8 cellular contexts compared by ENCODE assay signal in genomic region chr3:52220380-52221026, GRCh38. TPM values are rescaled to one million over a fixed set of nuclear protein-coding genes. Genes with fewer than 3 reads are reported as not detected.
DNase-seq lines count a peak whose midpoint lies in the region; ATAC-seq and TF ChIP-seq lines count a peak whose summit lies in the region.

No MANE protein-coding gene starts in this region.

- no peak overlapping the region for H4K8ac ChIP-seq in H9 (replicated peaks; ENCODE audit: insufficient read length, low read depth, low read length)

- H3K4me1 ChIP-seq in H9 (ENCODE audit: insufficient read depth, low read length): no peaks in the 10 kb centered on the region; the same call in 1 of the 2 replicates

- peak; percentile 83 for TF ChIP-seq CTCF in CD4-positive, alpha-beta T cell (IDR thresholded peaks at IDR 0.05)
- TF ChIP-seq CTCF in H9 (conservative IDR thresholded peaks at IDR 0.05): peak; percentile 96
- TF ChIP-seq CTCF in WI38 (IDR thresholded peaks at IDR 0.05; ENCODE audit: low read depth, low read length): peak; percentile 89
- peak; percentile 95 for TF ChIP-seq CTCF in brain microvascular endothelial cell (IDR thresholded peaks at IDR 0.05; ENCODE audit: low read depth, low read length, missing control alignments)

- H3K79me1 ChIP-seq in H9 (ENCODE audit: insufficient read depth, low read depth, low read length, poor library complexity, severe bottlenecking): no peaks in the 10 kb centered on the region

- H3K27ac ChIP-seq in CD4-positive, alpha-beta T cell (ENCODE audit: low read depth, low read length): no peak overlapping the region
- H3K27ac ChIP-seq in H9 (ENCODE audit: insufficient read length, low read depth, low read length): no peak overlapping the region
- no peak overlapping the region for H3K27ac ChIP-seq in brain microvascular endothelial cell

- H3K14ac ChIP-seq in H9 (ENCODE audit: insufficient read depth, low read length): no peak overlapping the region

- no peak overlapping the region for H3K23ac ChIP-seq in H9 (ENCODE audit: insufficient read length, low read depth, low read length)

- no peaks in the 10 kb centered on the region for H3K27me3 Mint-ChIP-seq in CD4-positive, alpha-beta T cell
- no peaks in the 10 kb centered on the region; the same call in 1 of the 2 replicates for H3K27me3 Mint-ChIP-seq in H9 (ENCODE audit: low read depth)

- no peaks in the 10 kb centered on the region for H3K9me3 Mint-ChIP-seq in CD4-positive, alpha-beta T cell
- no peaks in the 10 kb centered on the region; a peak in 2 of 5 replicates for H3K9me3 Mint-ChIP-seq in H9

- no peak overlapping the region for H2BK20ac ChIP-seq in H9 (ENCODE audit: low read depth, low read length, poor library complexity, severe bottlenecking)

- intact Hi-C loops in CD4-positive, alpha-beta T cell (cut with DNase I, micrococcal nuclease): loop anchor here (1.0 to 5.0 kb wide), 2 partner anchors 119 to 227 kb away; partner anchors contain the start of gene SEMA3G (in 1 of the 2)

- H3K27me3 ChIP-seq in CD4-positive, alpha-beta T cell (ENCODE audit: control insufficient read depth, insufficient read depth, low read length): no peaks in the 10 kb centered on the region
- H3K27me3 ChIP-seq in H9 (ENCODE audit: insufficient read depth, low read length) (no peaks in the 10 kb centered on the region), brain microvascular endothelial cell (replicated peaks) (no peaks in the 10 kb centered on the region)

- no peak overlapping the region for H3K9ac ChIP-seq in H9 (ENCODE audit: extremely low read depth, insufficient read length, low read length)

- no peaks in the 10 kb centered on the region for H3K79me2 ChIP-seq in H9 (ENCODE audit: insufficient read depth, low read length)

- no peaks in the 10 kb centered on the region for H3K23me2 ChIP-seq in H9 (ENCODE audit: insufficient read length, low read depth, low read length, poor library complexity, severe bottlenecking)

- no peak overlapping the region for H3K18ac ChIP-seq in H9 (ENCODE audit: insufficient read length, low read depth, low read length)

- no peak overlapping the region for H2AFZ ChIP-seq in H9 (ENCODE audit: low read length)

- POLR2A ChIA-PET in CD4-positive, alpha-beta T cell (lab: Charles Lee): interaction anchor here (0.6 to 8.6 kb wide), 13 partner anchors 11 to 192 kb away, joined by 3 to 74 read pairs (median 6); partner anchors contain the start of genes GLYCTK, TWF2 and WDR82

- H4K91ac ChIP-seq in H9 (ENCODE audit: insufficient read length, low read depth, low read length): no peak overlapping the region

- H2BK120ac ChIP-seq in H9 (ENCODE audit: low read depth, low read length, poor library complexity, severe bottlenecking): no peak overlapping the region

- H2BK15ac ChIP-seq in H9 (ENCODE audit: low read depth, low read length): no peak overlapping the region

- peak; percentile 61 for ATAC-seq in CD4-positive, alpha-beta T cell (ENCODE audit: poor library complexity)
- ATAC-seq in GM18519 (IDR thresholded peaks at IDR 0.05; ENCODE audit: low FRiP score, unreplicated experiment): no peak

- no peak overlapping the region for H2BK12ac ChIP-seq in H9 (ENCODE audit: insufficient read length, low read depth, low read length)

- in situ Hi-C loops in brain microvascular endothelial cell (cut with HindIII; ENCODE audit: low pct_ligation_motif_present, low sequenced_read_pairs): no loop called here

- H2AK5ac ChIP-seq in H9 (ENCODE audit: insufficient read length, low read length): no peak overlapping the region

- H2BK5ac ChIP-seq in H9 (ENCODE audit: insufficient read length, low read length): no peak overlapping the region

- no peak overlapping the region for H3K4ac ChIP-seq in H9 (ENCODE audit: low read depth, low read length)

- H3K4me3 Mint-ChIP-seq in CD4-positive, alpha-beta T cell: peak overlapping the region; percentile 77
- H3K4me3 Mint-ChIP-seq in H9: no peak overlapping the region

- H3K36me3 Mint-ChIP-seq in CD4-positive, alpha-beta T cell (ENCODE audit: low read depth): peaks cover 12% of the 10 kb centered on the region
- peaks cover 2 to 8% (median 3%) of the 10 kb centered on the region in 3 experiments; a peak in 6 of 7 replicates for H3K36me3 Mint-ChIP-seq in H9 (ENCODE audit: insufficient read depth in 1 of 3, low read depth in 3 of 3)

- H3T11ph ChIP-seq in H9 (ENCODE audit: low read length): no peak overlapping the region

- H3K9me3 ChIP-seq in CD4-positive, alpha-beta T cell (ENCODE audit: control insufficient read depth, low read length): no peaks in the 10 kb centered on the region
- H3K9me3 ChIP-seq in H9 (ENCODE audit: control insufficient read depth, low read depth, low read length): no peaks in the 10 kb centered on the region

- WGBS in H9 (ENCODE audit: extremely low coverage, insufficient read length, low lambda C conversion rate): no CpG with 5 or more reads among the region's 9 CpGs

- peak; percentile 82 to 93 (median 86) for DNase-seq in CD4-positive, alpha-beta T cell
- DNase-seq in H9: peak; percentile 85
- peak; percentile 54 for DNase-seq in NCI-H2171 treated with DMSO at 0.1 percent for 48 hours (lab: John Stamatoyannopoulos, UW)
- peak; percentile 67 for DNase-seq in brain microvascular endothelial cell
- peak; percentile 82 for DNase-seq in inferior parietal cortex (ENCODE audit: extremely low spot score)
- DNase-seq in stimulated activated CD4-positive, alpha-beta T cell treated with anti-CD3 and anti-CD28 coated beads, Interleukin-15, amount 100 ng/mL, for 48 hours (ENCODE audit: low read depth in 2 of 2): peak; percentile 75 to 88

- CTCF ChIA-PET in CD4-positive, alpha-beta T cell (lab: Charles Lee): interaction anchor here (0.6 to 4.3 kb wide), 26 partner anchors 11 to 213 kb away, joined by 3 to 49 read pairs (median 4); partner anchors contain the start of genes POC1A and TWF2

- no peak overlapping the region for H3K4me3 ChIP-seq in WI38 (ENCODE audit: low read depth, low read length)
- H3K4me3 ChIP-seq in brain microvascular endothelial cell (ENCODE audit: low read depth, low read length): no peak overlapping the region

- H4K5ac ChIP-seq in H9 (ENCODE audit: insufficient read length, low read depth, low read length): no peak overlapping the region

- no peak overlapping the region for H3K56ac ChIP-seq in H9 (ENCODE audit: insufficient read length, low read depth, low read length)

- no peak overlapping the region for H3K4me2 ChIP-seq in H9 (ENCODE audit: insufficient read depth, insufficient read length, low read length)

- H4K20me1 ChIP-seq in H9 (ENCODE audit: control insufficient read depth, insufficient read depth, insufficient read length): peaks cover 3% of the 10 kb centered on the region

- peaks cover under 1% of the 10 kb centered on the region for H3K36me3 ChIP-seq in brain microvascular endothelial cell (replicated peaks)

- H3K4me1 Mint-ChIP-seq in CD4-positive, alpha-beta T cell (ENCODE audit: low read depth): peaks cover 91% of the 10 kb centered on the region
- peaks cover 4 to 12% of the 10 kb centered on the region in 2 experiments for H3K4me1 Mint-ChIP-seq in H9

- peak overlapping the region; percentile 76 for H3K27ac Mint-ChIP-seq in CD4-positive, alpha-beta T cell
- H3K27ac Mint-ChIP-seq in H9: no peak overlapping the region

RNA-seq across cellular contexts. Expression of gene TLR9, which starts 4.9 kb away (rescaled TPM):
- total RNA-seq in CD4-positive, alpha-beta T cell: under 1 TPM; 0.08 to 0.17 TPM
- not detected in 2 replicates for total RNA-seq in H9 (2021)

RNA-seq across cellular contexts. Expression of gene TWF2, which starts 18.5 kb away (rescaled TPM):
- total RNA-seq in CD4-positive, alpha-beta T cell: 10 to 100 TPM; 17.4 to 21.7 TPM
- total RNA-seq in H9 (2021): 44.8 and 50.9 TPM in 2 replicates

RNA-seq across cellular contexts. Expression of gene ALAS1, which starts 22.5 kb away (rescaled TPM):
- total RNA-seq in CD4-positive, alpha-beta T cell: 1 to 10 TPM; 6.0 to 7.0 TPM
- total RNA-seq in H9 (2021): 39.1 and 40.4 TPM in 2 replicates

RNA-seq across cellular contexts. Expression of gene PPM1M, which starts 25.1 kb away (rescaled TPM):
- total RNA-seq in CD4-positive, alpha-beta T cell: 10 to 100 TPM; 36.7 to 40.2 TPM
- total RNA-seq in H9 (2021): 6.1 and 7.4 TPM in 2 replicates

RNA-seq across cellular contexts. Expression of gene WDR82, which starts 57.9 kb away (rescaled TPM):
- 100 to 1,000 TPM; 114 TPM for total RNA-seq in CD4-positive, alpha-beta T cell
- 83.1 and 84.3 TPM in 2 replicates for total RNA-seq in H9 (2021)
